8 cellular contexts compared by ENCODE assay signal in the genomic region with DNA sequence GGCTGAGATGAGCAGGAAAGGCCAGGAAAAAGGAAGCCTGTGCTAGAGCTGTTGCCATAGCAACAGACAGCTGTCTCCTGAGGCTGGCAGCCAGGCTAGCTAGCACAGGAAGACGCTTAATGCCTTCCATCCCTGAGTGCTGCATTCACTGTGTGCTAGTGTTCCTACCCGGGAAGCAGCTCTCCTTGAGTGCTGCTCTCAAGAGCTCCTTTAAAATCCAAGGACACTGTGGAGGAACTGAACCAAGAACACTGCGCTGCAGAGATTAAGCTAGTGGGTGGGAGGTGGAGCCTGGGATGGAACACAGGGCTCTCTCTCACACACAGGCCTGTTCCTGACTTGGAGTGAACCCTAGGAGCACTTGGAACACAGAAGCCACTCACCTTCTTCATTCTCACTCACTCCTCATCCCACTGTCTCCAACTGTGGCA. TPM values are rescaled to one million over a fixed set of nuclear protein-coding genes. Genes with fewer than 3 reads are reported as not detected.
A peak's percentile ranks its signal among the peaks of the same experiment; 100 is the strongest.
DNase-seq lines count a peak whose midpoint lies in the region; ATAC-seq and TF ChIP-seq lines count a peak whose summit lies in the region.

No MANE protein-coding gene starts in this region.

- H3K27ac ChIP-seq in WERI-Rb-1 = no peak overlapping the region

- ATAC-seq in mucosa of descending colon (peak; percentile 73), HG03108 (IDR thresholded peaks at IDR 0.05; ENCODE audit: unreplicated experiment) (no peak), GM21360 (IDR thresholded peaks at IDR 0.05; ENCODE audit: unreplicated experiment) (no peak)

- intact Hi-C loops in mucosa of descending colon (cut with DNase I, micrococcal nuclease) = no loop called here

- TF ChIP-seq CTCF in mucosa of descending colon (IDR thresholded peaks at IDR 0.05) (no peak), WERI-Rb-1 (IDR thresholded peaks at IDR 0.05; ENCODE audit: low read depth, low read length) (no peak)

- no peak overlapping the region for H3K4me3 ChIP-seq in NT2/D1 (ENCODE audit: insufficient read length, low read depth)
- H3K4me3 ChIP-seq in mucosa of descending colon = no peak overlapping the region
- no peak overlapping the region for H3K4me3 ChIP-seq in WERI-Rb-1 (ENCODE audit: low read depth, low read length)

- no peaks in the 10 kb centered on the region for H3K9me3 ChIP-seq in NT2/D1 (ENCODE audit: insufficient read depth, low read length)
- no peaks in the 10 kb centered on the region for H3K9me3 ChIP-seq in mucosa of descending colon
- no peaks in the 10 kb centered on the region for H3K9me3 ChIP-seq in WERI-Rb-1 (ENCODE audit: severe bottlenecking)

- DNase-seq in NCI-H82 (lab: John Stamatoyannopoulos, UW) (peak; percentile 33), NCI-H82 treated with DMSO at 0.1 percent for 48 hours (lab: John Stamatoyannopoulos, UW; ENCODE audit: unreplicated experiment) (no peak), NT2/D1 (ENCODE audit: low read depth, low spot score) (peak; percentile 39), dermis microvascular lymphatic vessel endothelial cell (ENCODE audit: low read depth in 2 of 2) (peak; percentile 75 to 90), mucosa of descending colon (peak in 2 of 3 donors; percentile 26 to 48), WERI-Rb-1 (no peak)

- H3K36me3 ChIP-seq in NT2/D1 (ENCODE audit: insufficient read depth, insufficient read length, low read length) = no peaks in the 10 kb centered on the region
- no peaks in the 10 kb centered on the region for H3K36me3 ChIP-seq in mucosa of descending colon (ENCODE audit: low read depth)
- H3K36me3 ChIP-seq in WERI-Rb-1 = no peaks in the 10 kb centered on the region

- H3K4me1 ChIP-seq in NT2/D1 (ENCODE audit: insufficient read depth, insufficient read length) (no peaks in the 10 kb centered on the region), mucosa of descending colon (ENCODE audit: low read depth) (no peaks in the 10 kb centered on the region)

- H3K27me3 ChIP-seq in NT2/D1 (ENCODE audit: insufficient read depth, insufficient read length) = no peaks in the 10 kb centered on the region
- H3K27me3 ChIP-seq in WERI-Rb-1 (ENCODE audit: insufficient read depth, low read depth, severe bottlenecking) = peaks cover 74% of the 10 kb centered on the region

- no peak overlapping the region for H3K9ac ChIP-seq in NT2/D1 (ENCODE audit: insufficient read length, low read depth)

RNA-seq across cellular contexts. Expression of a gene that starts 53.5 kb away (rescaled TPM):
- total RNA-seq in dermis microvascular lymphatic vessel endothelial cell = 0.25 and 0.51 TPM in 2 replicates
- total RNA-seq in mucosa of descending colon = 10 to 100 TPM in 2 of 3 donors, 1 to 10 TPM in 1; 6.6 to 16.9 (median 10.4) TPM

Comparison
In these comparisons a context has a peak if more than half of its experiments do, and no peak if none do; other contexts are left out.
1. DNase-seq: peak in NCI-H82 (single experiment), NT2/D1 (single experiment), dermis microvascular lymphatic vessel endothelial cell (2 of 2) and mucosa of descending colon (2 of 3); none in NCI-H82 treated with DMSO at 0.1 percent for 48 hours (single experiment) and WERI-Rb-1 (single experiment).